ENCODE assay signal across 26 cellular contexts in the genomic region with DNA sequence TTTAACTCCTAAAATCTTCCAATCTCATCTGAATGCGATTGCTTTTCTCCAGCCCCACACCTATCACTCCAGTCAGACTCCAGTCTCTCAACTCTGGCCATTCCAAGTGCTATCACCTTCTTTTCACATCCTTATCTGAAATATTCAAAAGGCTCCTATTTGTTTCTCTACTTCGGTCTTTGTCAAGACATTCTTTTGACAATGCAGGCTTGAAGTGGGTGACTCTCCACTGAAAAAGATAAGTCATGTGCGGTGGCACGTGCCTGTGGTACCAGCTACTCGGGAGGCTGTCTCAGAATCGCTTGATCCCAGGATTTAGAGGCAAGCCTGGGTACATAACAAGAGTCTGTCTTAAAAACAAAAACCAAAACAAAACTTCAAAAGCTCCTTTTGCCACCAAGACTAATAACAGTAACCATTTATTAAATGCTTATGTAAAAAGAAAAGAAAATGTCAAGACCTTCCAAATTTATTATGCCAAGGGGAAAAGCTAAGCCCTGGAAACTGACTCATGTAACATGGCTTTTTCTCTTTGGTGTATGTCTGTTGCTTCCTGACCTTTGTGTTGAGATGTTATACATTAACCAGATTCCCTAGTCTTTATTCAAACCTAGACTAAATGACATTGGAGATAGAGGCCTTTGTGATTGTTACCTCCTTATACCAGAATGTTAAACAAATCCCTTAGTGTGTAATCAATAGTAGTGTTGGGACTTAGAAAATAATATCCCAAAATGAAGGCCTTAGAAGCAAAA. TPM values are rescaled to one million over a fixed set of nuclear protein-coding genes. Genes with fewer than 3 reads are reported as not detected.
DNase-seq lines count a peak whose midpoint lies in the region; ATAC-seq and TF ChIP-seq lines count a peak whose summit lies in the region.
"Had no signal": no experiment of that assay in that cellular context is flagged by ENCODE, and none has a peak within 500 bp of the region (broad histone marks: within the 10 kb centered on the region; RNA-seq: fewer than 3 reads in every experiment).

No MANE protein-coding gene starts in this region.

- WGBS in mesenchymal stem cell, result 90% methylated on average over 6 of the region's 6 CpGs

- H3K4ac ChIP-seq in mesenchymal stem cell (ENCODE audit: low read depth in 1 of 2, low read length in 2 of 2), result no peak overlapping the region

- no peak for ATAC-seq in HG02571 (IDR thresholded peaks at IDR 0.05; ENCODE audit: unreplicated experiment)
- no peak for ATAC-seq in activated CD8-positive, alpha-beta T cell treated with anti-CD3 and anti-CD28 coated beads for 36 hours
- ATAC-seq: activated naive CD4-positive, alpha-beta T cell treated with anti-CD3 and anti-CD28 coated beads, Interleukin-2, amount 50 U/mL, for 72 hours; activated T-helper 17 cell treated with anti-CD3 and anti-CD28 coated beads, Interleukin-2, amount 50 U/mL, for 72 hours; GM23338; natural killer cell had no signal

- no peak overlapping the region for H2BK120ac ChIP-seq in mesenchymal stem cell (ENCODE audit: low read depth, low read length)

- peaks cover 7% of the 10 kb centered on the region for H3K36me3 Mint-ChIP-seq in activated CD8-positive, alpha-beta T cell treated with anti-CD3 and anti-CD28 coated beads for 36 hours (ENCODE audit: low read depth)
- H3K36me3 Mint-ChIP-seq: natural killer cell had no signal

- no peak overlapping the region for H3K4me2 ChIP-seq in mesenchymal stem cell (ENCODE audit: low read length, poor library complexity, severe bottlenecking)
- H3K4me2 ChIP-seq: GM23338, PC-9 had no signal

- no peaks in the 10 kb centered on the region for H3K27me3 Mint-ChIP-seq in activated CD8-positive, alpha-beta T cell treated with anti-CD3 and anti-CD28 coated beads for 36 hours
- H3K27me3 Mint-ChIP-seq: activated CD4-positive, alpha-beta T cell treated with anti-CD3 and anti-CD28 coated beads, Interleukin-2, amount 10 ng/mL, durations not matched to agents 7 days and 5 days; activated T-helper 17 cell treated with anti-CD3 and anti-CD28 coated beads, Interleukin-2, amount 50 U/mL, for 72 hours; B cell had no signal

- no peak overlapping the region for H3K4me3 Mint-ChIP-seq in activated CD8-positive, alpha-beta T cell treated with anti-CD3 and anti-CD28 coated beads for 36 hours
- H3K4me3 Mint-ChIP-seq: activated CD4-positive, alpha-beta T cell treated with anti-CD3 and anti-CD28 coated beads, Interleukin-2, amount 10 ng/mL, durations not matched to agents 7 days and 5 days; activated T-helper 17 cell treated with anti-CD3 and anti-CD28 coated beads, Interleukin-2, amount 50 U/mL, for 72 hours; B cell; GM23338; natural killer cell; T-helper 1 cell treated with Interleukin-12 subunit alpha and Interleukin-12 subunit beta and Interleukin-4 antibody, amounts not matched to agents 30 μg/mL and 1 μg/mL, for 36 hours had no signal

- H3K18ac ChIP-seq in mesenchymal stem cell (ENCODE audit: low read depth in 1 of 2, low read length in 2 of 2), result no peak overlapping the region

- H3K9me3 Mint-ChIP-seq in activated CD8-positive, alpha-beta T cell treated with anti-CD3 and anti-CD28 coated beads for 36 hours, result no peaks in the 10 kb centered on the region
- H3K9me3 Mint-ChIP-seq: activated CD4-positive, alpha-beta T cell treated with anti-CD3 and anti-CD28 coated beads, Interleukin-2, amount 10 ng/mL, durations not matched to agents 7 days and 5 days; activated naive CD4-positive, alpha-beta T cell treated with anti-CD3 and anti-CD28 coated beads, Interleukin-2, amount 50 U/mL, for 72 hours; activated T-helper 17 cell treated with anti-CD3 and anti-CD28 coated beads, Interleukin-2, amount 50 U/mL, for 72 hours; GM23338; natural killer cell; T-helper 1 cell treated with Interleukin-12 subunit alpha and Interleukin-12 subunit beta and Interleukin-4 antibody, amounts not matched to agents 30 μg/mL and 1 μg/mL, for 36 hours had no signal

- H2BK5ac ChIP-seq in mesenchymal stem cell (ENCODE audit: low read depth, low read length, poor library complexity, severe bottlenecking), result peak overlapping the region; percentile 86

- H2AFZ ChIP-seq in mesenchymal stem cell (ENCODE audit: low read depth, low read length), result no peak overlapping the region
- H2AFZ ChIP-seq: GM23338, parathyroid adenoma, PC-9 had no signal

- H2BK15ac ChIP-seq in mesenchymal stem cell (ENCODE audit: low read depth, poor library complexity, severe bottlenecking), result no peak overlapping the region

- H3K14ac ChIP-seq in mesenchymal stem cell (ENCODE audit: low read length in 2 of 2), result no peak overlapping the region

- DNase-seq in NCI-H526 (lab: John Stamatoyannopoulos, UW), result peak; percentile 12 to 20
- no peak for DNase-seq in NCI-H526 treated with DMSO at 0.1 percent for 48 hours (lab: John Stamatoyannopoulos, UW)
- DNase-seq in foreskin melanocyte, result peak; percentile 50
- peak; percentile 6 for DNase-seq in mesenchymal stem cell
- DNase-seq in GDM1 (lab: John Stamatoyannopoulos, UW), result no peak
- DNase-seq in RPMI8226, result no peak
- no peak for DNase-seq in activated CD8-positive, alpha-beta T cell treated with anti-CD3 and anti-CD28 coated beads for 36 hours
- DNase-seq: 8988T; activated CD4-positive, alpha-beta T cell treated with anti-CD3 and anti-CD28 coated beads, Interleukin-2, amount 10 ng/mL, durations not matched to agents 7 days and 5 days; Calu3; EL; MM.1S; natural killer cell; NCI-H1436; NCI-H2107; NCI-H446 treated with DMSO at 0.1 percent for 48 hours; PC-9; SJCRH30 had no signal

- peaks cover 12% of the 10 kb centered on the region for H3K79me1 ChIP-seq in mesenchymal stem cell (replicated peaks; ENCODE audit: low read length, poor library complexity, severe bottlenecking)

- H2AK5ac ChIP-seq in mesenchymal stem cell (ENCODE audit: low read length, severe bottlenecking), result peak overlapping the region; percentile 44

- intact Hi-C loops in activated CD8-positive, alpha-beta T cell treated with anti-CD3 and anti-CD28 coated beads for 36 hours (cut with micrococcal nuclease), result no loop called here

- no peaks in the 10 kb centered on the region for H3K9me3 ChIP-seq in mesenchymal stem cell (ENCODE audit: control insufficient read depth, low read length)
- H3K9me3 ChIP-seq: SJCRH30 had no signal

- no peak for TF ChIP-seq CTCF in activated CD8-positive, alpha-beta T cell treated with anti-CD3 and anti-CD28 coated beads for 36 hours (IDR thresholded peaks at IDR 0.05)

- H3K4me1 ChIP-seq in mesenchymal stem cell (ENCODE audit: control insufficient read depth, insufficient read depth, low read depth, low read length), result peaks cover 5% of the 10 kb centered on the region
- H3K4me1 ChIP-seq: parathyroid adenoma, SJCRH30 had no signal

- peaks cover 2 to 13% of the 10 kb centered on the region in 2 experiments for H3K36me3 ChIP-seq in mesenchymal stem cell (ENCODE audit: control insufficient read depth in 1 of 2, insufficient read depth in 2 of 2, low read depth in 1 of 2, low read length in 2 of 2)

- peaks cover 8% of the 10 kb centered on the region for H3K4me1 Mint-ChIP-seq in activated CD8-positive, alpha-beta T cell treated with anti-CD3 and anti-CD28 coated beads for 36 hours (ENCODE audit: low read depth)

- H3K27ac ChIP-seq in mesenchymal stem cell (ENCODE audit: low read length, poor library complexity, severe bottlenecking), result peak overlapping the region; percentile 79
- H3K27ac ChIP-seq: epithelial cell of prostate, parathyroid adenoma, PC-9, SJCRH30 had no signal

- H3K27ac Mint-ChIP-seq in activated CD8-positive, alpha-beta T cell treated with anti-CD3 and anti-CD28 coated beads for 36 hours, result no peak overlapping the region
- H3K27ac Mint-ChIP-seq: activated CD4-positive, alpha-beta T cell treated with anti-CD3 and anti-CD28 coated beads, Interleukin-2, amount 10 ng/mL, durations not matched to agents 7 days and 5 days; activated T-helper 17 cell treated with anti-CD3 and anti-CD28 coated beads, Interleukin-2, amount 50 U/mL, for 72 hours; B cell; GM23338; natural killer cell; T-helper 1 cell treated with Interleukin-12 subunit alpha and Interleukin-12 subunit beta and Interleukin-4 antibody, amounts not matched to agents 30 μg/mL and 1 μg/mL, for 36 hours had no signal

- no peak overlapping the region for H3K4me3 ChIP-seq in mesenchymal stem cell (ENCODE audit: insufficient read depth in 1 of 2, low read depth in 1 of 2, low read length in 2 of 2)
- H3K4me3 ChIP-seq: GM23338, PC-9, SJCRH30 had no signal

- H2BK12ac ChIP-seq in mesenchymal stem cell (ENCODE audit: low read length in 2 of 2), result no peak overlapping the region

- no peak overlapping the region for H4K8ac ChIP-seq in mesenchymal stem cell (ENCODE audit: low read length)

- H3K27me3 ChIP-seq in mesenchymal stem cell (ENCODE audit: control insufficient read depth in 1 of 2, insufficient read depth in 1 of 2, low read length in 2 of 2), result no peaks in the 10 kb centered on the region
- H3K27me3 ChIP-seq: SJCRH30 had no signal

- CTCF ChIA-PET in activated CD8-positive, alpha-beta T cell treated with anti-CD3 and anti-CD28 coated beads for 36 hours (lab: Charles Lee), result no interaction called here

- no peak overlapping the region for H4K91ac ChIP-seq in mesenchymal stem cell (ENCODE audit: low read length)

- POLR2A ChIA-PET in activated CD8-positive, alpha-beta T cell treated with anti-CD3 and anti-CD28 coated beads for 36 hours (lab: Charles Lee), result no interaction called here

- no peak overlapping the region for H3K9ac ChIP-seq in mesenchymal stem cell (ENCODE audit: low read length)
- H3K9ac ChIP-seq: parathyroid adenoma had no signal

- no peak overlapping the region for H3K23ac ChIP-seq in mesenchymal stem cell (ENCODE audit: low read length in 2 of 2)

RNA-seq across cellular contexts. Expression of a gene that starts 3.6 kb away (rescaled TPM):
- polyA plus RNA-seq in mesenchymal stem cell (2013, experiment 1 of 2), result 7.6 TPM
- 6.4 TPM for polyA plus RNA-seq in mesenchymal stem cell (2013, experiment 2 of 2)
- total RNA-seq in activated CD8-positive, alpha-beta T cell treated with anti-CD3 and anti-CD28 coated beads for 36 hours, result 1 to 10 TPM; 2.5 to 2.9 TPM

RNA-seq across cellular contexts. Expression of a gene that starts 48.0 kb away (rescaled TPM):
- 2.4 TPM for polyA plus RNA-seq in mesenchymal stem cell (2013, experiment 1 of 2)
- 2.8 TPM for polyA plus RNA-seq in mesenchymal stem cell (2013, experiment 2 of 2)
- total RNA-seq in activated CD8-positive, alpha-beta T cell treated with anti-CD3 and anti-CD28 coated beads for 36 hours, result under 1 TPM; 0.32 to 0.38 TPM

Comparison
In these comparisons a context has a peak if more than half of its experiments do, and no peak if none do; other contexts are left out.
1. DNase-seq: peak in NCI-H526 (2 of 2), foreskin melanocyte (single experiment) and mesenchymal stem cell (single experiment); none in NCI-H526 treated with DMSO at 0.1 percent for 48 hours (single experiment), GDM1 (single experiment), RPMI8226 (single experiment) and activated CD8-positive, alpha-beta T cell treated with anti-CD3 and anti-CD28 coated beads for 36 hours (single experiment).